ENCODE assay signal across 11 cellular contexts in genomic region chr15:85382942-85383341, GRCh38. TPM values are rescaled to one million over a fixed set of nuclear protein-coding genes. Genes with fewer than 3 reads are reported as not detected.
DNase-seq lines count a peak whose midpoint lies in the region; ATAC-seq, FAIRE-seq and TF ChIP-seq lines count a peak whose summit lies in the region.
"Had no signal": no experiment of that assay in that cellular context is flagged by ENCODE, and none has a peak within 500 bp of the region (broad histone marks: within the 10 kb centered on the region; RNA-seq: fewer than 3 reads in every experiment).

No MANE protein-coding gene starts in this region.

- POLR2A ChIA-PET in HEK293 (lab: Yijun Ruan, JAX), result no interaction called here

- FAIRE-seq in astrocyte (lab: Jason Lieb, UNC), result no peak
- no peak for FAIRE-seq in RCC 7860 (lab: Jason Lieb, UNC)

- H3K36me3 Mint-ChIP-seq in astrocyte (ENCODE audit: low read depth, unreplicated experiment), result peaks cover 4% of the 10 kb centered on the region
- peaks cover 7 to 10% of the 10 kb centered on the region in 2 donors for H3K36me3 Mint-ChIP-seq in naive B cell

- H3K4me2 ChIP-seq in BLaER1 treated with 17β-estradiol and CSF1 and Interleukin-3, amounts not matched to agents 10 nM and 100 nM, result peak overlapping the region; percentile 63 to 93 (median 83); a peak in 21 of 22 replicates
- H3K4me2 ChIP-seq in astrocyte (ENCODE audit: low read length), result peak overlapping the region; percentile 94

- no peaks in the 10 kb centered on the region for H3K9me3 ChIP-seq in BLaER1 treated with 17β-estradiol and CSF1 and Interleukin-3, amounts not matched to agents 10 nM and 100 nM (replicated peaks in 1 of 11)
- H3K9me3 ChIP-seq in HEK293 (ENCODE audit: control insufficient read depth, insufficient read depth, low read depth, low read length) (no peaks in the 10 kb centered on the region), astrocyte (ENCODE audit: insufficient read depth, low read depth, low read length) (no peaks in the 10 kb centered on the region)

- peaks cover 25% of the 10 kb centered on the region for H3K4me1 Mint-ChIP-seq in astrocyte (ENCODE audit: low read depth, unreplicated experiment)
- peaks cover 53 to 59% (median 54%) of the 10 kb centered on the region in 3 donors for H3K4me1 Mint-ChIP-seq in naive B cell

- H3K9me3 Mint-ChIP-seq in astrocyte (ENCODE audit: unreplicated experiment) (no peaks in the 10 kb centered on the region), naive B cell (no peaks in the 10 kb centered on the region)

- ATAC-seq in naive B cell (ENCODE audit: low read depth in 2 of 2) (no peak), GM19324 (IDR thresholded peaks at IDR 0.05; ENCODE audit: low FRiP score, unreplicated experiment) (no peak)

- TF ChIP-seq CTCF in HEK293 (tag by site-specific recombination; IDR thresholded peaks at IDR 0.05) (no peak), astrocyte (IDR thresholded peaks at IDR 0.05; ENCODE audit: insufficient read depth, low read depth, low read length) (no peak)

- no peak overlapping the region for H3K9ac ChIP-seq in BLaER1 treated with 17β-estradiol and CSF1 and Interleukin-3, amounts not matched to agents 10 nM and 100 nM
- H3K9ac ChIP-seq in astrocyte (ENCODE audit: low read length), result no peak overlapping the region

- peaks cover 70% of the 10 kb centered on the region for H3K79me2 ChIP-seq in astrocyte (ENCODE audit: insufficient read depth, low read length)

- H3K27ac ChIP-seq in BLaER1 treated with 17β-estradiol and CSF1 and Interleukin-3, amounts not matched to agents 10 nM and 100 nM, result no peak overlapping the region
- H3K27ac ChIP-seq in HEK293 (ENCODE audit: extremely low read depth, low read depth, low read length) (no peak overlapping the region), astrocyte (ENCODE audit: low read depth, low read length) (no peak overlapping the region)

- H3K27me3 Mint-ChIP-seq in astrocyte (ENCODE audit: low read depth, unreplicated experiment), result no peaks in the 10 kb centered on the region
- no peaks in the 10 kb centered on the region for H3K27me3 Mint-ChIP-seq in naive B cell

- H3K27me3 ChIP-seq in BLaER1 treated with 17β-estradiol and CSF1 and Interleukin-3, amounts not matched to agents 10 nM and 100 nM, result no peaks in the 10 kb centered on the region
- H3K27me3 ChIP-seq in astrocyte (ENCODE audit: insufficient read depth, low read length), result no peaks in the 10 kb centered on the region

- CTCF ChIA-PET in HEK293 (lab: Yijun Ruan, JAX), result interaction anchor here (0.5 to 1.4 kb wide), 6 partner anchors 22 to 118 kb away, joined by 3 to 4 read pairs (median 3); no protein-coding TSS in a partner anchor

- peaks cover 30 to 43% (median 35%) of the 10 kb centered on the region in 10 experiments for H3K4me1 ChIP-seq in BLaER1 treated with 17β-estradiol and CSF1 and Interleukin-3, amounts not matched to agents 10 nM and 100 nM
- H3K4me1 ChIP-seq in HEK293 (ENCODE audit: control insufficient read depth, insufficient read depth, low read length), result peaks cover 20% of the 10 kb centered on the region
- H3K4me1 ChIP-seq in astrocyte (ENCODE audit: insufficient read depth, low read length), result peaks cover 18% of the 10 kb centered on the region

- H2AFZ ChIP-seq in astrocyte (ENCODE audit: low read depth, low read length), result no peak overlapping the region

- H3K27ac Mint-ChIP-seq in astrocyte (ENCODE audit: unreplicated experiment) (peak overlapping the region; percentile 10), naive B cell (peak overlapping the region in 2 of 6 donors; percentile 62 to 91)

- DNase-seq in astrocyte (ENCODE audit: low read depth), result no peak
- no peak for DNase-seq in naive B cell
- no peak for DNase-seq in DMS53 (lab: John Stamatoyannopoulos, UW)
- DNase-seq in stimulated activated naive CD4-positive, alpha-beta T cell treated with Interleukin-2 at 50 U/mL for 16 hours (lab: John Stamatoyannopoulos, UW), result no peak
- no peak for DNase-seq in RCC 7860 (ENCODE audit: low spot score)
- DNase-seq: activated CD4-positive, CD25-positive, alpha-beta regulatory T cell; amygdala; NCI-H1417 treated with DMSO at 0.1 percent for 48 hours had no signal

- peaks cover 18 to 53% (median 43%) of the 10 kb centered on the region in 11 experiments; a peak in 19 of 22 replicates for H4K20me1 ChIP-seq in BLaER1 treated with 17β-estradiol and CSF1 and Interleukin-3, amounts not matched to agents 10 nM and 100 nM
- H4K20me1 ChIP-seq in astrocyte (ENCODE audit: insufficient read depth, low read length), result peaks cover 57% of the 10 kb centered on the region

- no peak overlapping the region for H3K4me3 ChIP-seq in BLaER1 treated with 17β-estradiol and CSF1 and Interleukin-3, amounts not matched to agents 10 nM and 100 nM
- H3K4me3 ChIP-seq in HEK293 (ENCODE audit: low read depth, low read length) (no peak overlapping the region), astrocyte (ENCODE audit: insufficient read depth, low read depth, low read length) (no peak overlapping the region)

- H3K4me3 Mint-ChIP-seq in astrocyte (ENCODE audit: unreplicated experiment) (peak overlapping the region; percentile 90), naive B cell (peak overlapping the region; percentile 5 to 93 (median 88))

- H3K36me3 ChIP-seq in BLaER1 treated with 17β-estradiol and CSF1 and Interleukin-3, amounts not matched to agents 10 nM and 100 nM, result 0 out of 22 replicates have a peak, but pooled peaks cover 0 to 17% (median 0%) of the 10 kb centered on the region in 11 experiments
- peaks cover 0 to 8% of the 10 kb centered on the region in 2 experiments; a peak in 2 of 3 replicates for H3K36me3 ChIP-seq in HEK293 (ENCODE audit: control insufficient read depth in 2 of 2, insufficient read depth in 1 of 2, low read length in 2 of 2)
- H3K36me3 ChIP-seq in astrocyte (ENCODE audit: insufficient read depth, low read length), result no peaks in the 10 kb centered on the region

TF ChIP-seq in HEK293, 187 proteins besides CTCF, POLR2A, EP300 and RAD21:
- no peak for TF ChIP-seq ZNF202 (tag by site-specific recombination; IDR thresholded peaks at IDR 0.05; ENCODE audit: borderline replicate concordance)
- no peak for TF ChIP-seq ZBTB17 (tag by site-specific recombination; IDR thresholded peaks at IDR 0.05)
- TF ChIP-seq KLF17 (tag by site-specific recombination; IDR thresholded peaks at IDR 0.05), result 0 out of 2 replicates have a peak, but pooled peaks have one; percentile 1
- peak; percentile 50; the same call in 1 of the 2 replicates for TF ChIP-seq EGR2 (tag by site-specific recombination; IDR thresholded peaks at IDR 0.05; ENCODE audit: low read depth)
- TF ChIP-seq ZNF398 (tag by site-specific recombination; IDR thresholded peaks at IDR 0.05), result no peak
- TF ChIP-seq ZFHX2 (tag by site-specific recombination; conservative IDR thresholded peaks at IDR 0.05), result peak; percentile 77
- TF ChIP-seq ZNF704 (tag by site-specific recombination; IDR thresholded peaks at IDR 0.05), result no peak
TF ChIP-seq in HEK293: peak in this region for 3.

RNA-seq across cellular contexts. Expression of gene AKAP13, which starts 2.5 kb away (rescaled TPM):
- total RNA-seq in astrocyte, result 93.0 and 98.2 TPM in 2 replicates
- 100 to 1,000 TPM in 4 of 6 donors, 10 to 100 TPM in 2; 63.4 to 185 (median 122) TPM for polyA plus RNA-seq in naive B cell (ENCODE audit: low read depth in 6 of 6)
